Comparison of ENCODE assay signal across 16 cellular contexts in genomic region chr1:101496109-101496508, GRCh38.
DNase-seq lines count a peak whose midpoint lies in the region; ATAC-seq, FAIRE-seq and TF ChIP-seq lines count a peak whose summit lies in the region.
"Had no signal": no experiment of that assay in that cellular context is flagged by ENCODE, and none has a peak within 500 bp of the region (broad histone marks: within the 10 kb centered on the region; RNA-seq: fewer than 3 reads in every experiment).

No MANE protein-coding gene starts in this region.

- H3K27ac ChIP-seq in foreskin keratinocyte (no peak overlapping the region), dorsolateral prefrontal cortex (no peak overlapping the region)

- H3K36me3 Mint-ChIP-seq in activated T-cell treated with anti-CD3 and anti-CD28 coated beads, Interleukin-2, amount 50 U/mL, for 4 hours (ENCODE audit: insufficient read depth): no peaks in the 10 kb centered on the region

- peaks cover 7% of the 10 kb centered on the region for H3K27me3 Mint-ChIP-seq in activated T-cell treated with anti-CD3 and anti-CD28 coated beads, Interleukin-2, amount 50 U/mL, for 4 hours (ENCODE audit: low read depth)

- H3K27me3 ChIP-seq in foreskin keratinocyte: no peaks in the 10 kb centered on the region
- no peaks in the 10 kb centered on the region for H3K27me3 ChIP-seq in dorsolateral prefrontal cortex

- no peaks in the 10 kb centered on the region for H3K4me1 Mint-ChIP-seq in activated T-cell treated with anti-CD3 and anti-CD28 coated beads, Interleukin-2, amount 50 U/mL, for 4 hours (ENCODE audit: low read depth)

- H3K4me3 Mint-ChIP-seq in activated T-cell treated with anti-CD3 and anti-CD28 coated beads, Interleukin-2, amount 50 U/mL, for 4 hours: no peak overlapping the region

- FAIRE-seq in GM18507 (lab: Jason Lieb, UNC): peak; percentile 41

- no peaks in the 10 kb centered on the region for H3K4me1 ChIP-seq in foreskin keratinocyte
- H3K4me1 ChIP-seq: HAP-1 had no signal

- peak; percentile 72 to 77 for ATAC-seq in activated T-cell treated with anti-CD3 and anti-CD28 coated beads, Interleukin-2, amount 50 U/mL, for 4 hours
- peak; percentile 96 for ATAC-seq in foreskin keratinocyte

- H3K4me3 ChIP-seq in dorsolateral prefrontal cortex: no peak overlapping the region
- H3K4me3 ChIP-seq: HAP-1 had no signal

- DNase-seq in activated T-cell treated with anti-CD3 and anti-CD28 coated beads, Interleukin-2, amount 50 U/mL, for 4 hours: no peak
- DNase-seq in activated T-cell treated with anti-CD3 and anti-CD28 coated beads for 4 hours: no peak
- no peak for DNase-seq in GM18507 (ENCODE audit: extremely low spot score, insufficient read length, low read depth)
- peak; percentile 4 for DNase-seq in RKO (ENCODE audit: low spot score)
- DNase-seq in foreskin keratinocyte: peak; percentile 28 to 76
- no peak for DNase-seq in LoVo (ENCODE audit: low spot score)
- DNase-seq in dorsolateral prefrontal cortex: no peak
- DNase-seq: COR-L47; IMR-90; Karpas-422; NCI-H1105; NCI-H1694 treated with DMSO at 0.1 percent for 48 hours; NCI-H446; NK-92 treated with Interleukin-12 subunit alpha and Interleukin-12 subunit beta, amount 100 ng/mL, for 24 hours; SIG-M5 had no signal

- intact Hi-C loops in dorsolateral prefrontal cortex (cut with DNase I): no loop called here

- TF ChIP-seq CTCF in foreskin keratinocyte (conservative IDR thresholded peaks at IDR 0.05): no peak
- TF ChIP-seq CTCF in dorsolateral prefrontal cortex (IDR thresholded peaks at IDR 0.05 in 54 of 56, conservative IDR thresholded peaks at IDR 0.05 in 2 of 56; ENCODE audit: low read depth in 1 of 56, partially characterized antibody in 56 of 56): no peak

- H3K9me3 Mint-ChIP-seq in activated T-cell treated with anti-CD3 and anti-CD28 coated beads, Interleukin-2, amount 50 U/mL, for 4 hours: peaks cover 5% of the 10 kb centered on the region

Comparison
In these comparisons a context has a peak if more than half of its experiments do, and no peak if none do; other contexts are left out.
1. DNase-seq: peak in RKO (single experiment) and foreskin keratinocyte (2 of 2); none in activated T-cell treated with anti-CD3 and anti-CD28 coated beads, Interleukin-2, amount 50 U/mL, for 4 hours (single experiment), activated T-cell treated with anti-CD3 and anti-CD28 coated beads for 4 hours (single experiment), GM18507 (single experiment), LoVo (single experiment) and dorsolateral prefrontal cortex (0 of 10).